Comparison of ENCODE assay signal across 18 cellular contexts in the genomic region with DNA sequence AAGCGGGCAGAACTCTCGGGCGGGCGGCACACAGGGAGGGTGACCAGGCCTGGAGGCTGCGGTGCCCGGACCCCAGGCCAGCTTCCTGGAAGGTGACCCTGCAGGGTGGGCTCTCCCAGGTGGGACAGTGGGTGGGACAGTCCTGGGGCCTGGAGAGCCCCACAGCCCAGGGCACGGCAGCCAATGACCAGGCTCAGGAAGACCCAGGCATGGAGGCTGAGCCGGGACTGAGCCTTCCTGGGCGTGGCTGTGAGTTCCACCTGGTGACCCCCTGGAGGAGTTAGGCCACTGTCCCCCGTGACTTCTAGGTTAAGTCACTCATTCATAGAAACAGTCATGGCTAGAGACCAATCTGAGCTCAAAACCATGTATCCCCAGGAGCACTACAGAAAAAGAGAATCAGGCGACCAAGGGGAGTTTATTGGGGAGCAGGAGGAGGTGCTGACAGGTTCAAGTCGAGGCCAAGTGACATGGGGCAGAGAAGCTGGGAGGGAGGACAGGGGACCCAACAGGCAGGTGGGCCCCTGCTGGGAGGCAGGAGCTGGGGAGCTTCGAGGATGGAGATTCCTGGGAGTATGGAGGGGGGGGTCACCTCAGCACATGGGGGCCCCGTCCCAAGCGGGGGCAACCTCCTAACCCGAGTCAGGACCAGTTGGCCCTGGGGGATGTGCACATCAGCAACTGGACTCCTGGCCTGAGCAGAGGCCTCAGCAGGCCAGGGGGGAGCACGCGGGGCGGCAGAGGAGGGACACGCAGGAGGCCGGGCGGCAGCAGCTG. TPM values are rescaled to one million over a fixed set of nuclear protein-coding genes. Genes with fewer than 3 reads are reported as not detected.
DNase-seq lines count a peak whose midpoint lies in the region; ATAC-seq and TF ChIP-seq lines count a peak whose summit lies in the region.
"Had no signal": no experiment of that assay in that cellular context is flagged by ENCODE, and none has a peak within 500 bp of the region (broad histone marks: within the 10 kb centered on the region; RNA-seq: fewer than 3 reads in every experiment).

No MANE protein-coding gene starts in this region.

- no peak overlapping the region for H3K27ac Mint-ChIP-seq in activated CD8-positive, alpha-beta memory T cell treated with anti-CD3 and anti-CD28 coated beads, Interleukin-2, amount 10 ng/mL, durations not matched to agents 7 days and 5 days
- H3K27ac Mint-ChIP-seq in endodermal cell: no peak overlapping the region

- H3K27me3 ChIP-seq in endodermal cell (ENCODE audit: control insufficient read depth, insufficient read depth, low read length, poor library complexity, severe bottlenecking) (no peaks in the 10 kb centered on the region), neuronal stem cell (ENCODE audit: control insufficient read depth in 3 of 3, insufficient read depth in 3 of 3, low read depth in 1 of 3, low read length in 3 of 3) (peaks cover 0 to 3% (median 0%) of the 10 kb centered on the region in 3 experiments), aorta (ENCODE audit: control insufficient read depth in 1 of 2, insufficient read depth in 2 of 2, low read length in 1 of 2) (no peaks in the 10 kb centered on the region)

- no peaks in the 10 kb centered on the region for H3K4me1 ChIP-seq in endodermal cell (ENCODE audit: control insufficient read depth, insufficient read depth, low read length)
- peaks cover 0 to 5% of the 10 kb centered on the region in 2 donors for H3K4me1 ChIP-seq in neuronal stem cell (ENCODE audit: control insufficient read depth in 2 of 2, insufficient read depth in 1 of 2, low read depth in 1 of 2, low read length in 2 of 2)
- no peaks in the 10 kb centered on the region for H3K4me1 ChIP-seq in aorta (ENCODE audit: control insufficient read depth in 1 of 2, insufficient read depth in 2 of 2, low read length in 2 of 2)

- peaks cover 15% of the 10 kb centered on the region for H3K36me3 Mint-ChIP-seq in activated CD8-positive, alpha-beta memory T cell treated with anti-CD3 and anti-CD28 coated beads, Interleukin-2, amount 10 ng/mL, durations not matched to agents 7 days and 5 days
- H3K36me3 Mint-ChIP-seq in endodermal cell (ENCODE audit: low read depth): peaks cover 3% of the 10 kb centered on the region

- peak overlapping the region; percentile 52 for H2BK15ac ChIP-seq in neuronal stem cell (ENCODE audit: low read length)

- CTCF ChIA-PET in activated CD8-positive, alpha-beta memory T cell treated with anti-CD3 and anti-CD28 coated beads, Interleukin-2, amount 10 ng/mL, durations not matched to agents 7 days and 5 days (lab: Charles Lee): interaction anchor here (1.8 kb wide), 1 partner anchor 214 kb away, joined by 4 read pairs; no protein-coding TSS in a partner anchor

- no peak for TF ChIP-seq CTCF in endodermal cell (conservative IDR thresholded peaks at IDR 0.05)

- intact Hi-C loops in aorta (cut with DNase I): no loop called here

- H3K23ac ChIP-seq in neuronal stem cell (ENCODE audit: low read depth, low read length, poor library complexity): no peak overlapping the region

- peak overlapping the region; percentile 31 for H3K18ac ChIP-seq in neuronal stem cell (ENCODE audit: low read length)

- no peak overlapping the region for H2BK120ac ChIP-seq in neuronal stem cell (ENCODE audit: low read depth, low read length)

- H3K4ac ChIP-seq in neuronal stem cell (ENCODE audit: low read length): peak overlapping the region; percentile 18

- H3K4me3 ChIP-seq in endodermal cell (ENCODE audit: low read length): no peak overlapping the region
- H3K4me3 ChIP-seq in neuronal stem cell (ENCODE audit: low read length in 2 of 2): no peak overlapping the region
- no peak overlapping the region for H3K4me3 ChIP-seq in aorta (ENCODE audit: low read length in 2 of 2)
- H3K4me3 ChIP-seq: GM23248 had no signal

- H3K4me2 ChIP-seq in neuronal stem cell (ENCODE audit: insufficient read depth, low read length, poor library complexity, severe bottlenecking): no peak overlapping the region

- H3K9ac ChIP-seq in endodermal cell (ENCODE audit: extremely low read depth, low read length, poor library complexity, severe bottlenecking) (no peak overlapping the region), neuronal stem cell (ENCODE audit: low read depth, low read length, poor library complexity) (no peak overlapping the region)
- H3K9ac ChIP-seq: GM23248 had no signal

- no peaks in the 10 kb centered on the region for H3K79me1 ChIP-seq in neuronal stem cell (ENCODE audit: low read depth, low read length)

- peaks cover 21% of the 10 kb centered on the region for H3K9me3 ChIP-seq in endodermal cell (ENCODE audit: control insufficient read depth, low read length)
- peaks cover 9 to 11% of the 10 kb centered on the region in 2 donors for H3K9me3 ChIP-seq in neuronal stem cell (replicated peaks in 1 of 2; ENCODE audit: control insufficient read depth in 2 of 2, insufficient read depth in 1 of 2, low read depth in 1 of 2, low read length in 2 of 2)
- peaks cover 7% of the 10 kb centered on the region for H3K9me3 ChIP-seq in aorta (ENCODE audit: control insufficient read depth, low read length)

- H3K36me3 ChIP-seq in endodermal cell (ENCODE audit: control insufficient read depth, insufficient read depth, low read length) (no peaks in the 10 kb centered on the region), neuronal stem cell (replicated peaks in 1 of 2; ENCODE audit: control insufficient read depth in 2 of 2, insufficient read depth in 2 of 2, low read length in 2 of 2) (no peaks in the 10 kb centered on the region), aorta (ENCODE audit: control insufficient read depth in 1 of 2, insufficient read depth in 2 of 2, low read length in 1 of 2) (no peaks in the 10 kb centered on the region)

- peak; percentile 11 for DNase-seq in activated CD8-positive, alpha-beta memory T cell treated with anti-CD3 and anti-CD28 coated beads, Interleukin-2, amount 10 ng/mL, durations not matched to agents 7 days and 5 days
- no peak for DNase-seq in activated CD8-positive, alpha-beta memory T cell treated with anti-CD3 and anti-CD28 coated beads, Interleukin-2, amount 50 U/mL, for 48 hours
- DNase-seq in endodermal cell (peak; percentile 26), neuronal stem cell (ENCODE audit: low spot score) (no peak), aorta (peak in 1 of 2 donors; percentile 60), NCI-H226 (no peak), foreskin melanocyte (no peak), DMS53 treated with DMSO at 0.1 percent for 48 hours (lab: John Stamatoyannopoulos, UW; ENCODE audit: unreplicated experiment) (no peak)
- DNase-seq: 8988T, GDM1, GM23248, KG1, NCI-H510A, NCI-H748 treated with DMSO at 0.1 percent for 48 hours, OCI-M1 had no signal

- no peak overlapping the region for H4K8ac ChIP-seq in neuronal stem cell (ENCODE audit: low read depth, low read length)

- H2BK5ac ChIP-seq in neuronal stem cell (ENCODE audit: low read length): no peak overlapping the region

- H3K9me3 Mint-ChIP-seq in activated CD8-positive, alpha-beta memory T cell treated with anti-CD3 and anti-CD28 coated beads, Interleukin-2, amount 10 ng/mL, durations not matched to agents 7 days and 5 days (ENCODE audit: low read depth): peaks cover 34% of the 10 kb centered on the region
- H3K9me3 Mint-ChIP-seq in endodermal cell: peaks cover 34% of the 10 kb centered on the region

- 89 to 97% methylated on average over 8 to 22 of the region's 22 CpGs for WGBS in endodermal cell (ENCODE audit: insufficient coverage in 1 of 2, insufficient read length in 1 of 2), 2 experiments
- no CpG with 5 or more reads among the region's 22 CpGs for WGBS in neuronal stem cell (ENCODE audit: extremely low coverage in 2 of 2, insufficient read length in 2 of 2, insufficient replicate concordance in 1 of 2), 2 donors
- 77 to 85% methylated on average over 15 to 22 of the region's 22 CpGs for WGBS in aorta, 2 donors

- peaks cover 11% of the 10 kb centered on the region for H3K4me1 Mint-ChIP-seq in activated CD8-positive, alpha-beta memory T cell treated with anti-CD3 and anti-CD28 coated beads, Interleukin-2, amount 10 ng/mL, durations not matched to agents 7 days and 5 days
- peaks cover 8% of the 10 kb centered on the region for H3K4me1 Mint-ChIP-seq in endodermal cell

- peak overlapping the region; percentile 89 for H2AK5ac ChIP-seq in neuronal stem cell (ENCODE audit: low read depth, low read length)

- H4K91ac ChIP-seq in neuronal stem cell (ENCODE audit: low read depth, low read length, poor library complexity): no peak overlapping the region

- peak overlapping the region; percentile 56 for H3K14ac ChIP-seq in neuronal stem cell (ENCODE audit: low read length)

- H2BK12ac ChIP-seq in neuronal stem cell (ENCODE audit: low read length): peak overlapping the region; percentile 35

- no peak overlapping the region for H2AFZ ChIP-seq in neuronal stem cell (ENCODE audit: low read length)
- H2AFZ ChIP-seq: GM23248 had no signal

- peaks cover 5% of the 10 kb centered on the region for H3K27me3 Mint-ChIP-seq in activated CD8-positive, alpha-beta memory T cell treated with anti-CD3 and anti-CD28 coated beads, Interleukin-2, amount 10 ng/mL, durations not matched to agents 7 days and 5 days
- peaks cover 8% of the 10 kb centered on the region for H3K27me3 Mint-ChIP-seq in endodermal cell (ENCODE audit: insufficient read depth)

- no peak overlapping the region for H3K4me3 Mint-ChIP-seq in activated CD8-positive, alpha-beta memory T cell treated with anti-CD3 and anti-CD28 coated beads, Interleukin-2, amount 10 ng/mL, durations not matched to agents 7 days and 5 days
- no peak overlapping the region for H3K4me3 Mint-ChIP-seq in endodermal cell

- ATAC-seq in activated CD8-positive, alpha-beta memory T cell treated with anti-CD3 and anti-CD28 coated beads, Interleukin-2, amount 10 ng/mL, durations not matched to agents 7 days and 5 days: no peak
- ATAC-seq in aorta (ENCODE audit: low FRiP score): peak; percentile 33

- H3K27ac ChIP-seq in endodermal cell (ENCODE audit: low read depth, low read length) (no peak overlapping the region), neuronal stem cell (replicated peaks; ENCODE audit: low read length) (no peak overlapping the region), aorta (ENCODE audit: low read depth in 1 of 2, low read length in 2 of 2) (no peak overlapping the region)
- H3K27ac ChIP-seq: GM23248 had no signal

RNA-seq across cellular contexts. Expression of a gene that starts 1.2 kb away (rescaled TPM):
- not detected for total RNA-seq in activated CD8-positive, alpha-beta memory T cell treated with anti-CD3 and anti-CD28 coated beads, Interleukin-2, amount 10 ng/mL, durations not matched to agents 7 days and 5 days
- total RNA-seq in endodermal cell (not detected), aorta (not detected)
- polyA plus RNA-seq in endodermal cell (2013, experiment 1 of 2): not detected
- polyA plus RNA-seq in endodermal cell (2013, experiment 2 of 2): not detected
- not detected for polyA plus RNA-seq in neuronal stem cell (2013, experiment 1 of 2)
- polyA plus RNA-seq in neuronal stem cell (2013, experiment 2 of 2): not detected
- polyA plus RNA-seq in aorta: not detected
- total RNA-seq: Daoy, GM23248, HT-29 had no signal
- polyA plus RNA-seq: AG04450, GM23248 had no signal

RNA-seq across cellular contexts. Expression of a gene that starts 5.7 kb away (rescaled TPM):
- total RNA-seq in activated CD8-positive, alpha-beta memory T cell treated with anti-CD3 and anti-CD28 coated beads, Interleukin-2, amount 10 ng/mL, durations not matched to agents 7 days and 5 days: not detected
- not detected for total RNA-seq in endodermal cell
- not detected for polyA plus RNA-seq in endodermal cell (2013, experiment 1 of 2)
- not detected for polyA plus RNA-seq in endodermal cell (2013, experiment 2 of 2)
- polyA plus RNA-seq in neuronal stem cell (2013, experiment 1 of 2): not detected
- 0.01 TPM for polyA plus RNA-seq in neuronal stem cell (2013, experiment 2 of 2)
- total RNA-seq in aorta: not detected
- polyA plus RNA-seq in aorta: not detected
- total RNA-seq: Daoy, GM23248, HT-29 had no signal
- polyA plus RNA-seq: AG04450, GM23248 had no signal

RNA-seq across cellular contexts. Expression of a gene that starts 13.1 kb away (rescaled TPM):
- not detected for total RNA-seq in activated CD8-positive, alpha-beta memory T cell treated with anti-CD3 and anti-CD28 coated beads, Interleukin-2, amount 10 ng/mL, durations not matched to agents 7 days and 5 days
- not detected for total RNA-seq in endodermal cell
- polyA plus RNA-seq in endodermal cell (2013, experiment 1 of 2): 0.18 TPM
- polyA plus RNA-seq in endodermal cell (2013, experiment 2 of 2): not detected
- 0.06 TPM for polyA plus RNA-seq in neuronal stem cell (2013, experiment 1 of 2)
- polyA plus RNA-seq in neuronal stem cell (2013, experiment 2 of 2): not detected
- total RNA-seq in aorta: not detected
- polyA plus RNA-seq in aorta: not detected
- total RNA-seq: Daoy, GM23248, HT-29 had no signal
- polyA plus RNA-seq: AG04450, GM23248 had no signal

RNA-seq across cellular contexts. Expression of a gene that starts 20.6 kb away (rescaled TPM):
- total RNA-seq in activated CD8-positive, alpha-beta memory T cell treated with anti-CD3 and anti-CD28 coated beads, Interleukin-2, amount 10 ng/mL, durations not matched to agents 7 days and 5 days: not detected
- total RNA-seq in endodermal cell (not detected), aorta (not detected)
- polyA plus RNA-seq in endodermal cell (2013, experiment 1 of 2): not detected
- not detected for polyA plus RNA-seq in endodermal cell (2013, experiment 2 of 2)
- polyA plus RNA-seq in neuronal stem cell (2013, experiment 1 of 2): not detected
- not detected for polyA plus RNA-seq in neuronal stem cell (2013, experiment 2 of 2)
- polyA plus RNA-seq in aorta: not detected
- total RNA-seq: Daoy, GM23248, HT-29 had no signal
- polyA plus RNA-seq: AG04450, GM23248 had no signal

RNA-seq across cellular contexts. Expression of a gene that starts 21.2 kb away (rescaled TPM):
- not detected for total RNA-seq in activated CD8-positive, alpha-beta memory T cell treated with anti-CD3 and anti-CD28 coated beads, Interleukin-2, amount 10 ng/mL, durations not matched to agents 7 days and 5 days
- total RNA-seq in endodermal cell (not detected), aorta (not detected)
- polyA plus RNA-seq in endodermal cell (2013, experiment 1 of 2): not detected
- not detected for polyA plus RNA-seq in endodermal cell (2013, experiment 2 of 2)
- polyA plus RNA-seq in neuronal stem cell (2013, experiment 1 of 2): not detected
- polyA plus RNA-seq in neuronal stem cell (2013, experiment 2 of 2): 0.03 TPM
- polyA plus RNA-seq in aorta: not detected
- total RNA-seq: Daoy, GM23248, HT-29 had no signal
- polyA plus RNA-seq: AG04450, GM23248 had no signal

Comparison
In these comparisons a context has a peak if more than half of its experiments do, and no peak if none do; other contexts are left out.
1. DNase-seq: peak in activated CD8-positive, alpha-beta memory T cell treated with anti-CD3 and anti-CD28 coated beads, Interleukin-2, amount 10 ng/mL, durations not matched to agents 7 days and 5 days (single experiment) and endodermal cell (single experiment); none in activated CD8-positive, alpha-beta memory T cell treated with anti-CD3 and anti-CD28 coated beads, Interleukin-2, amount 50 U/mL, for 48 hours (single experiment), neuronal stem cell (single experiment), NCI-H226 (single experiment), foreskin melanocyte (single experiment) and DMS53 treated with DMSO at 0.1 percent for 48 hours (single experiment).